ENCODE assay signal across 11 cellular contexts in genomic region chr3:100226712-100227429, GRCh38. TPM values are rescaled to one million over a fixed set of nuclear protein-coding genes. Genes with fewer than 3 reads are reported as not detected.
DNase-seq lines count a peak whose midpoint lies in the region; ATAC-seq, FAIRE-seq and TF ChIP-seq lines count a peak whose summit lies in the region.
"Had no signal": no experiment of that assay in that cellular context is flagged by ENCODE, and none has a peak within 500 bp of the region (broad histone marks: within the 10 kb centered on the region; RNA-seq: fewer than 3 reads in every experiment).

No MANE protein-coding gene starts in this region.

- peak overlapping the region; percentile 34; the same call in 1 of the 3 replicates for H2BK15ac ChIP-seq in IMR-90 (ENCODE audit: low read depth, low read length)

- H3F3A ChIP-seq in smooth muscle cell (ENCODE audit: low read depth), result no peaks in the 10 kb centered on the region

- H4K8ac ChIP-seq in IMR-90 (ENCODE audit: low read depth in 2 of 2, low read length in 2 of 2), result peak overlapping the region in 1 of 2 experiments; percentile 31; a peak in 1 of 4 replicates

- no peak overlapping the region for H2AK9ac ChIP-seq in IMR-90 (replicated peaks; ENCODE audit: low read depth, low read length, poor library complexity)

- H2AK5ac ChIP-seq in IMR-90 (ENCODE audit: low read depth, low read length), result no peak overlapping the region

- H3K9me3 ChIP-seq in IMR-90 (ENCODE audit: control insufficient read depth, insufficient read depth, low read length) (peaks cover 5% of the 10 kb centered on the region), astrocyte (ENCODE audit: insufficient read depth, low read depth, low read length) (no peaks in the 10 kb centered on the region), smooth muscle cell (replicated peaks; ENCODE audit: low read depth) (no peaks in the 10 kb centered on the region)

- H3K9me3 Mint-ChIP-seq in astrocyte (ENCODE audit: unreplicated experiment), result peaks cover 7% of the 10 kb centered on the region

- H3K36me3 ChIP-seq in IMR-90 (ENCODE audit: control insufficient read depth, insufficient read depth, low read length) (no peaks in the 10 kb centered on the region), astrocyte (ENCODE audit: insufficient read depth, low read length) (no peaks in the 10 kb centered on the region), smooth muscle cell (ENCODE audit: low read depth) (no peaks in the 10 kb centered on the region)

- H3K27me3 Mint-ChIP-seq in astrocyte (ENCODE audit: low read depth, unreplicated experiment), result no peaks in the 10 kb centered on the region
- H3K27me3 Mint-ChIP-seq: activated naive CD8-positive, alpha-beta T cell had no signal

- H3K14ac ChIP-seq in IMR-90 (replicated peaks; ENCODE audit: low read depth, low read length), result peak overlapping the region; percentile 35

- no peak overlapping the region for H2AFZ ChIP-seq in IMR-90 (replicated peaks; ENCODE audit: low read length, poor library complexity)
- peak overlapping the region; percentile 3 for H2AFZ ChIP-seq in astrocyte (ENCODE audit: low read depth, low read length)
- peak overlapping the region; percentile 8 for H2AFZ ChIP-seq in smooth muscle cell (ENCODE audit: low read depth)

- H4K5ac ChIP-seq in IMR-90 (ENCODE audit: low read depth, low read length), result peak overlapping the region; percentile 47; the same call in 1 of the 2 replicates

- peaks cover 4% of the 10 kb centered on the region for H3K36me3 Mint-ChIP-seq in astrocyte (ENCODE audit: low read depth, unreplicated experiment)
- H3K36me3 Mint-ChIP-seq: activated naive CD8-positive, alpha-beta T cell had no signal

- H2BK120ac ChIP-seq in IMR-90 (ENCODE audit: low read depth, low read length), result peak overlapping the region; percentile 69

- no peaks in the 10 kb centered on the region for H3K27me3 ChIP-seq in IMR-90 (ENCODE audit: control insufficient read depth, insufficient read depth, low read length)
- H3K27me3 ChIP-seq in astrocyte (ENCODE audit: insufficient read depth, low read length), result no peaks in the 10 kb centered on the region
- no peaks in the 10 kb centered on the region for H3K27me3 ChIP-seq in smooth muscle cell (ENCODE audit: low read depth)

- WGBS in IMR-90 (ENCODE audit: extremely low coverage in 2 of 2, insufficient read length in 1 of 2), 2 experiments, result 29% methylated on average over 1 of the region's 6 CpGs; no CpG with 5 or more reads in 1 of the 2 experiments
- 16% methylated on average over 6 of the region's 6 CpGs for WGBS in smooth muscle cell (ENCODE audit: low lambda C conversion rate)

- POLR2A ChIA-PET in IMR-90 (lab: Charles Lee; ENCODE audit: unreplicated experiment), result no interaction called here

- in situ Hi-C loops in IMR-90 (cut with MboI; ENCODE audit: low sequenced_read_pairs), result no loop called here

- H3K4me2 ChIP-seq in IMR-90 (ENCODE audit: low read depth, low read length) (peak overlapping the region; percentile 58; the same call in 1 of the 2 replicates), astrocyte (ENCODE audit: low read length) (peak overlapping the region; percentile 60), smooth muscle cell (peak overlapping the region; percentile 64)

- H3K4me3 ChIP-seq in IMR-90 (ENCODE audit: insufficient read depth, low read depth, low read length) (no peak overlapping the region), astrocyte (ENCODE audit: insufficient read depth, low read depth, low read length) (no peak overlapping the region), smooth muscle cell (no peak overlapping the region)

- H3K27ac Mint-ChIP-seq in astrocyte (ENCODE audit: unreplicated experiment), result peak overlapping the region; percentile 75
- H3K27ac Mint-ChIP-seq: activated naive CD8-positive, alpha-beta T cell had no signal

- H3K4me1 Mint-ChIP-seq in astrocyte (ENCODE audit: low read depth, unreplicated experiment), result peaks cover 25% of the 10 kb centered on the region

- H3K4me1 ChIP-seq in IMR-90 (ENCODE audit: control insufficient read depth, insufficient read depth, low read length), result peaks cover 10% of the 10 kb centered on the region; the same call in 1 of the 2 replicates
- peaks cover 8% of the 10 kb centered on the region for H3K4me1 ChIP-seq in astrocyte (ENCODE audit: insufficient read depth, low read length)
- no peaks in the 10 kb centered on the region for H3K4me1 ChIP-seq in smooth muscle cell (ENCODE audit: low read depth)

- BruUV-seq in IMR-90 (replicated peaks; lab: Mats Ljungman, UMichigan), result no TSS peak

- no peak overlapping the region for H3K56ac ChIP-seq in IMR-90 (ENCODE audit: extremely low read depth, insufficient read depth, low read length)

- H3K9me1 ChIP-seq in IMR-90 (ENCODE audit: insufficient read depth, low read length), result no peaks in the 10 kb centered on the region

- H2BK20ac ChIP-seq in IMR-90 (ENCODE audit: low read depth, low read length), result peak overlapping the region; percentile 83; the same call in 1 of the 2 replicates

- H4K91ac ChIP-seq in IMR-90 (ENCODE audit: insufficient read depth, low read depth, low read length), result peak overlapping the region; percentile 20; the same call in 1 of the 2 replicates

- intact Hi-C loops in IMR-90 (cut with micrococcal nuclease), result no loop called here

- no peaks in the 10 kb centered on the region for H3K79me1 ChIP-seq in IMR-90 (ENCODE audit: low read depth in 1 of 2, low read length in 2 of 2)

- H4K20me1 ChIP-seq in IMR-90 (ENCODE audit: insufficient read depth, low read length) (no peaks in the 10 kb centered on the region), astrocyte (ENCODE audit: insufficient read depth, low read length) (no peaks in the 10 kb centered on the region), smooth muscle cell (ENCODE audit: low read depth) (no peaks in the 10 kb centered on the region)

- TF ChIP-seq CTCF in IMR-90 (conservative IDR thresholded peaks at IDR 0.05; ENCODE audit: low read depth, low read length) (no peak), astrocyte (IDR thresholded peaks at IDR 0.05; ENCODE audit: insufficient read depth, low read depth, low read length) (no peak), smooth muscle cell (IDR thresholded peaks at IDR 0.05; ENCODE audit: borderline replicate concordance, insufficient read depth, poor library complexity, severe bottlenecking) (no peak)

- H3K79me2 ChIP-seq in astrocyte (ENCODE audit: insufficient read depth, low read length) (no peaks in the 10 kb centered on the region), smooth muscle cell (ENCODE audit: low read depth) (no peaks in the 10 kb centered on the region)

- H3K18ac ChIP-seq in IMR-90 (ENCODE audit: low read depth, low read length), result peak overlapping the region; percentile 77; the same call in 1 of the 2 replicates

- H3K27ac ChIP-seq in IMR-90 (ENCODE audit: insufficient read depth, low read length) (no peak overlapping the region), astrocyte (ENCODE audit: low read depth, low read length) (no peak overlapping the region), smooth muscle cell (ENCODE audit: low read depth) (peak overlapping the region; percentile 73)

- DNase-seq in IMR-90 (peak; percentile 68), astrocyte (ENCODE audit: low read depth) (peak; percentile 63), hepatic stellate cell (ENCODE audit: low spot score) (peak; percentile 65), smooth muscle cell (lab: John Stamatoyannopoulos, UW; ENCODE audit: unreplicated experiment) (no peak), Ammon's horn (ENCODE audit: low spot score) (no peak), cerebellum (ENCODE audit: low spot score) (no peak), GM19240 (ENCODE audit: insufficient read length, low spot score) (no peak)
- no peak for DNase-seq in stimulated activated CD4-positive, alpha-beta T cell treated with anti-CD3 and anti-CD28 coated beads, Interleukin-15, amount 100 ng/mL, for 24 hours
- DNase-seq: DMS153, NCI-H2029 treated with DMSO at 0.1 percent for 48 hours had no signal

- CTCF ChIA-PET in IMR-90 (lab: Yijun Ruan, JAX), result no interaction called here

- H2BK5ac ChIP-seq in IMR-90 (ENCODE audit: low read depth, low read length, poor library complexity, severe bottlenecking), result peak overlapping the region; percentile 37

- dilution Hi-C loops in IMR-90 (cut with HindIII; ENCODE audit: low sequenced_read_pairs, unreplicated experiment), result no loop called here

- no peak for TF ChIP-seq POLR2A in IMR-90 (IDR thresholded peaks at IDR 0.05; ENCODE audit: low read depth, low read length)

- H3K9ac ChIP-seq in IMR-90 (ENCODE audit: low read depth, low read length) (no peak overlapping the region), astrocyte (ENCODE audit: low read length) (no peak overlapping the region), smooth muscle cell (ENCODE audit: low read depth) (no peak overlapping the region)

- ATAC-seq in IMR-90 (ENCODE audit: low read depth), result peak; percentile 53

- 0 out of 2 replicates have a peak overlapping the region, but pooled peaks have one; percentile 31 for H3K23ac ChIP-seq in IMR-90 (ENCODE audit: low read depth, low read length)

- no peak for TF ChIP-seq RAD21 in IMR-90 (IDR thresholded peaks at IDR 0.05; ENCODE audit: low read length)

- peak; percentile 65 for FAIRE-seq in astrocyte (lab: Jason Lieb, UNC)

- H3K4ac ChIP-seq in IMR-90 (ENCODE audit: low read depth, low read length), result peak overlapping the region; percentile 55; the same call in 1 of the 2 replicates

- no peak overlapping the region for H3K4me3 Mint-ChIP-seq in astrocyte (ENCODE audit: unreplicated experiment)
- H3K4me3 Mint-ChIP-seq: activated naive CD8-positive, alpha-beta T cell had no signal

TF ChIP-seq in IMR-90, 13 proteins besides CTCF, POLR2A, EP300 and RAD21:
- TF ChIP-seq MAZ (IDR thresholded peaks at IDR 0.05; ENCODE audit: borderline replicate concordance, low read depth, low read length), result no peak
- TF ChIP-seq CEBPB (IDR thresholded peaks at IDR 0.05; ENCODE audit: low read depth, low read length), result no peak
- TF ChIP-seq MAFK (IDR thresholded peaks at IDR 0.05; ENCODE audit: low read depth, low read length), result peak; percentile 32; the same call in 1 of the 2 replicates

RNA-seq across cellular contexts. Expression of gene TBC1D23, which starts 33.9 kb away (rescaled TPM):
- total RNA-seq in IMR-90 (2012; rRNA removed), result 67.0 and 123 TPM in 2 replicates
- 16.3 and 21.2 TPM in 2 replicates for polyA plus RNA-seq in IMR-90 (2012; rRNA removed)
- 3.2 and 4.0 TPM in 2 replicates for polyA plus RNA-seq in IMR-90 (2012; cell fraction: cytosol; rRNA removed)
- polyA plus RNA-seq in IMR-90 (2012; cell fraction: nucleus; rRNA removed; ENCODE audit: low replicate concordance), result 3.0 and 24.5 TPM in 2 replicates
- total RNA-seq in astrocyte, result 62.2 and 67.2 TPM in 2 replicates
- total RNA-seq in smooth muscle cell, result 77.7 and 120 TPM in 2 replicates
- 30.0 and 36.0 TPM in 2 replicates for polyA plus RNA-seq in smooth muscle cell
- 47.4 TPM for total RNA-seq in cerebellum

Comparison
In these comparisons a context has a peak if more than half of its experiments do, and no peak if none do; other contexts are left out.
1. DNase-seq: peak in IMR-90 (single experiment), astrocyte (single experiment) and hepatic stellate cell (single experiment); none in smooth muscle cell (single experiment), stimulated activated CD4-positive, alpha-beta T cell treated with anti-CD3 and anti-CD28 coated beads, Interleukin-15, amount 100 ng/mL, for 24 hours (single experiment), Ammon's horn (single experiment), cerebellum (single experiment) and GM19240 (single experiment).
2. Peak in every context shown above with its lines, with median percentiles within 50 percentile points of each other: H3K4me2 ChIP-seq.